1 cellular context compared by ENCODE assay signal in genomic region chr17:67491009-67491677, GRCh38.
TF ChIP-seq lines count a peak whose summit lies in the region.

No MANE protein-coding gene starts in this region.

TF ChIP-seq in HEK293, 187 proteins besides CTCF, POLR2A, EP300 and RAD21 (continued from another document):
- peak; percentile 65; the same call in 1 of the 2 replicates for TF ChIP-seq ZBTB10 (tag by site-specific recombination; IDR thresholded peaks at IDR 0.05)
- TF ChIP-seq ZXDB (tag by site-specific recombination; IDR thresholded peaks at IDR 0.05), result peak; percentile 35; the same call in 1 of the 2 replicates
- TF ChIP-seq PATZ1 (tag by site-specific recombination; IDR thresholded peaks at IDR 0.05), result peak; percentile 51
- peak; percentile 28; the same call in 1 of the 2 replicates for TF ChIP-seq PRDM10 (tag by site-specific recombination; IDR thresholded peaks at IDR 0.05)
- TF ChIP-seq ZBTB6 (tag by site-specific recombination; IDR thresholded peaks at IDR 0.05), result peak; percentile 56; the same call in 1 of the 2 replicates
- TF ChIP-seq ZSCAN5A (tag by site-specific recombination; IDR thresholded peaks at IDR 0.05), result no peak
- peak; percentile 74 for TF ChIP-seq BCL11A (tag by site-specific recombination; IDR thresholded peaks at IDR 0.05; ENCODE audit: low read depth)
- peak; percentile 91 for TF ChIP-seq ZEB2 (tag by site-specific recombination; IDR thresholded peaks at IDR 0.05)
- TF ChIP-seq IKZF3 (tag by site-specific recombination; IDR thresholded peaks at IDR 0.05), result peak; percentile 90
- no peak for TF ChIP-seq ZBTB11 (tag by site-specific recombination; conservative IDR thresholded peaks at IDR 0.05; ENCODE audit: low read depth)
- TF ChIP-seq ZNF76 (tag by site-specific recombination; IDR thresholded peaks at IDR 0.05; ENCODE audit: borderline replicate concordance, low read depth), result peak; percentile 77; the same call in 1 of the 2 replicates
- TF ChIP-seq ZNF600 (tag by site-specific recombination; IDR thresholded peaks at IDR 0.05), result peak; percentile 92
- peak; percentile 81 for TF ChIP-seq ZBTB26 (tag by site-specific recombination; optimal IDR thresholded peaks at IDR 0.05)
- peak; percentile 39; the same call in 1 of the 2 replicates for TF ChIP-seq REST (tag by site-specific recombination; IDR thresholded peaks at IDR 0.05)
- peak; percentile 59 for TF ChIP-seq INSM2 (tag by site-specific recombination; IDR thresholded peaks at IDR 0.05)
- no peak for TF ChIP-seq GLI2 (tag by site-specific recombination; IDR thresholded peaks at IDR 0.05; ENCODE audit: borderline replicate concordance, low read depth)
- no peak for TF ChIP-seq ZNF596 (tag by site-specific recombination; IDR thresholded peaks at IDR 0.05)
- peak; percentile 25; the same call in 1 of the 2 replicates for TF ChIP-seq ZBTB1 (tag by site-specific recombination; IDR thresholded peaks at IDR 0.05)
- peak; percentile 95 for TF ChIP-seq ZNF629 (tag by site-specific recombination; IDR thresholded peaks at IDR 0.05)
- TF ChIP-seq ZIC2 (tag by site-specific recombination; IDR thresholded peaks at IDR 0.05), result peak; percentile 94
- TF ChIP-seq ZNF768 (tag by site-specific recombination; IDR thresholded peaks at IDR 0.05), result no peak
- peak; percentile 87 for TF ChIP-seq GLIS1 (tag by site-specific recombination; IDR thresholded peaks at IDR 0.05)
- TF ChIP-seq ZNF843 (tag by site-specific recombination; IDR thresholded peaks at IDR 0.05), result no peak
- TF ChIP-seq ZNF366 (tag by site-specific recombination; conservative IDR thresholded peaks at IDR 0.05), result peak; percentile 35; the same call in 1 of the 2 replicates
- TF ChIP-seq ZBTB17 (tag by site-specific recombination; IDR thresholded peaks at IDR 0.05), result peak; percentile 85
